23 cellular contexts compared by ENCODE assay signal in genomic region chr2:102461188-102461587, GRCh38. TPM values are rescaled to one million over a fixed set of nuclear protein-coding genes. Genes with fewer than 3 reads are reported as not detected.
DNase-seq lines count a peak whose midpoint lies in the region; ATAC-seq, FAIRE-seq and TF ChIP-seq lines count a peak whose summit lies in the region.
"Had no signal": no experiment of that assay in that cellular context is flagged by ENCODE, and none has a peak within 500 bp of the region (broad histone marks: within the 10 kb centered on the region; RNA-seq: fewer than 3 reads in every experiment).

No MANE protein-coding gene starts in this region.

- no peak overlapping the region for H3K27ac Mint-ChIP-seq in naive thymus-derived CD4-positive, alpha-beta T cell
- H3K27ac Mint-ChIP-seq in T-helper 17 cell = no peak overlapping the region
- H3K27ac Mint-ChIP-seq: CD4-positive, CD25-positive, alpha-beta regulatory T cell; CD8-positive, alpha-beta T cell; GM23338; H9 had no signal

- H3K27me3 ChIP-seq in bronchial epithelial cell (ENCODE audit: control insufficient read depth, insufficient read depth, low read length) (no peaks in the 10 kb centered on the region), esophagus muscularis mucosa (peaks cover 0 to 8% (median 0%) of the 10 kb centered on the region in 4 donors), upper lobe of right lung (no peaks in the 10 kb centered on the region)
- H3K27me3 ChIP-seq in naive thymus-derived CD4-positive, alpha-beta T cell (ENCODE audit: control insufficient read depth in 2 of 2, insufficient read depth in 2 of 2, low read length in 2 of 2) = no peaks in the 10 kb centered on the region

- H3K4me1 Mint-ChIP-seq in naive thymus-derived CD4-positive, alpha-beta T cell = no peaks in the 10 kb centered on the region
- H3K4me1 Mint-ChIP-seq in T-helper 17 cell = no peaks in the 10 kb centered on the region
- H3K4me1 Mint-ChIP-seq: CD4-positive, CD25-positive, alpha-beta regulatory T cell; GM23338; H9 had no signal

- H3K4me1 ChIP-seq in esophagus muscularis mucosa (no peaks in the 10 kb centered on the region), upper lobe of right lung (no peaks in the 10 kb centered on the region)
- H3K4me1 ChIP-seq in naive thymus-derived CD4-positive, alpha-beta T cell (ENCODE audit: control insufficient read depth in 2 of 2, insufficient read depth in 2 of 2, low read length in 2 of 2) = no peaks in the 10 kb centered on the region
- H3K4me1 ChIP-seq: Caco-2 had no signal

- peaks cover 0 to 6% (median 0%) of the 10 kb centered on the region in 4 donors for H3K9me3 ChIP-seq in esophagus muscularis mucosa
- H3K9me3 ChIP-seq in naive thymus-derived CD4-positive, alpha-beta T cell (ENCODE audit: control insufficient read depth in 2 of 3, low read length in 3 of 3) = peaks cover 0 to 6% (median 0%) of the 10 kb centered on the region in 3 experiments
- H3K9me3 ChIP-seq in upper lobe of right lung = no peaks in the 10 kb centered on the region
- no peaks in the 10 kb centered on the region for H3K9me3 ChIP-seq in T-helper 17 cell (ENCODE audit: control insufficient read depth, low read length, poor library complexity, severe bottlenecking)
- H3K9me3 ChIP-seq: Caco-2 had no signal

- TF ChIP-seq CTCF in bronchial epithelial cell (IDR thresholded peaks at IDR 0.05; ENCODE audit: insufficient read depth, low read length, severe bottlenecking) = no peak
- no peak for TF ChIP-seq CTCF in esophagus muscularis mucosa (IDR thresholded peaks at IDR 0.05)
- no peak for TF ChIP-seq CTCF in upper lobe of right lung (IDR thresholded peaks at IDR 0.05)

- ATAC-seq in naive thymus-derived CD4-positive, alpha-beta T cell = peak; percentile 18
- ATAC-seq in upper lobe of right lung = peak; percentile 37
- no peak for ATAC-seq in HG03196 (IDR thresholded peaks at IDR 0.05; ENCODE audit: unreplicated experiment)
- no peak for ATAC-seq in T-helper 17 cell
- ATAC-seq: CD8-positive, alpha-beta T cell; GM12878; GM23338; HCT116 had no signal

- H3K36me3 ChIP-seq in bronchial epithelial cell (ENCODE audit: control insufficient read depth, insufficient read depth, low read length) (no peaks in the 10 kb centered on the region), esophagus muscularis mucosa (no peaks in the 10 kb centered on the region), upper lobe of right lung (no peaks in the 10 kb centered on the region)
- no peaks in the 10 kb centered on the region for H3K36me3 ChIP-seq in naive thymus-derived CD4-positive, alpha-beta T cell (ENCODE audit: control insufficient read depth in 2 of 3, insufficient read depth in 3 of 3, low read length in 3 of 3)

- peaks cover 5 to 53% (median 9%) of the 10 kb centered on the region in 5 donors for H3K27me3 Mint-ChIP-seq in naive thymus-derived CD4-positive, alpha-beta T cell
- H3K27me3 Mint-ChIP-seq in T-helper 17 cell = peaks cover 23% of the 10 kb centered on the region

- no peak for TF ChIP-seq POLR2A in esophagus muscularis mucosa (IDR thresholded peaks at IDR 0.05; ENCODE audit: low read depth)

- DNase-seq in bronchial epithelial cell (ENCODE audit: low read depth) (no peak), esophagus muscularis mucosa (ENCODE audit: extremely low spot score) (peak; percentile 90), upper lobe of right lung (no peak), T-helper 17 cell (no peak)
- no peak for DNase-seq in naive thymus-derived CD4-positive, alpha-beta T cell
- DNase-seq in activated T-cell treated with anti-CD3 and anti-CD28 coated beads, Interleukin-2, amount 50 U/mL, for 48 hours = no peak
- DNase-seq: C1 segment of cervical spinal cord; Caco-2; CD4-positive, CD25-positive, alpha-beta regulatory T cell; CD8-positive, alpha-beta T cell; DMS153; DND-41; H9 had no signal

- peak; percentile 55 for FAIRE-seq in bronchial epithelial cell (lab: Jason Lieb, UNC)
- FAIRE-seq: G401.6, GM12878, GM19239 had no signal

- 80% methylated on average over 6 of the region's 6 CpGs for WGBS in esophagus muscularis mucosa

- H3K9me3 Mint-ChIP-seq in naive thymus-derived CD4-positive, alpha-beta T cell = peaks cover 0 to 11% (median 3%) of the 10 kb centered on the region in 11 donors
- H3K9me3 Mint-ChIP-seq: CD8-positive, alpha-beta T cell; GM23338 had no signal

- no peaks in the 10 kb centered on the region for H3K36me3 Mint-ChIP-seq in naive thymus-derived CD4-positive, alpha-beta T cell
- peaks cover 3% of the 10 kb centered on the region for H3K36me3 Mint-ChIP-seq in T-helper 17 cell (ENCODE audit: low read depth)
- H3K36me3 Mint-ChIP-seq: CD4-positive, CD25-positive, alpha-beta regulatory T cell; CD8-positive, alpha-beta T cell had no signal

- H3K4me3 ChIP-seq in bronchial epithelial cell (ENCODE audit: low read depth, low read length) (no peak overlapping the region), esophagus muscularis mucosa (no peak overlapping the region), upper lobe of right lung (no peak overlapping the region)
- no peak overlapping the region for H3K4me3 ChIP-seq in naive thymus-derived CD4-positive, alpha-beta T cell (ENCODE audit: low read length)
- H3K4me3 ChIP-seq: GM12878, GM23338 had no signal

- no peak for TF ChIP-seq EP300 in esophagus muscularis mucosa (IDR thresholded peaks at IDR 0.05)

- H3K27ac ChIP-seq in esophagus muscularis mucosa (replicated peaks in 1 of 4) = no peak overlapping the region
- no peak overlapping the region for H3K27ac ChIP-seq in naive thymus-derived CD4-positive, alpha-beta T cell (ENCODE audit: low read depth, low read length)
- H3K27ac ChIP-seq in upper lobe of right lung = no peak overlapping the region

- intact Hi-C loops in esophagus muscularis mucosa (cut with DNase I) = no loop called here
- intact Hi-C loops in naive thymus-derived CD4-positive, alpha-beta T cell (cut with micrococcal nuclease) = no loop called here
- intact Hi-C loops in upper lobe of right lung (cut with DNase I) = no loop called here

- CTCF ChIA-PET in naive thymus-derived CD4-positive, alpha-beta T cell (lab: Charles Lee) = no interaction called here

- POLR2A ChIA-PET in naive thymus-derived CD4-positive, alpha-beta T cell (lab: Charles Lee) = no interaction called here

- H3K4me3 Mint-ChIP-seq in naive thymus-derived CD4-positive, alpha-beta T cell = no peak overlapping the region
- H3K4me3 Mint-ChIP-seq in T-helper 17 cell = no peak overlapping the region
- H3K4me3 Mint-ChIP-seq: CD4-positive, CD25-positive, alpha-beta regulatory T cell; CD8-positive, alpha-beta T cell; GM23338; H9 had no signal

RNA-seq across cellular contexts. Expression of gene SLC9A4, which starts 11.8 kb away (rescaled TPM):
- total RNA-seq in bronchial epithelial cell = under 0.01 and 0.13 TPM in 2 replicates
- total RNA-seq in esophagus muscularis mucosa = not detected
- under 1 TPM; 0.05 to 0.15 (median 0.08) TPM for total RNA-seq in naive thymus-derived CD4-positive, alpha-beta T cell
- not detected for polyA plus RNA-seq in naive thymus-derived CD4-positive, alpha-beta T cell
- not detected for total RNA-seq in upper lobe of right lung
- under 1 TPM; 0.12 to 0.18 TPM for total RNA-seq in T-helper 17 cell
- total RNA-seq: CD4-positive, CD25-positive, alpha-beta regulatory T cell; CD8-positive, alpha-beta T cell; GM23338; H4; H9 had no signal
- polyA plus RNA-seq: BJ; CD4-positive, CD25-positive, alpha-beta regulatory T cell; GM12878; GM23338 had no signal

RNA-seq across cellular contexts. Expression of gene IL18RAP, which starts 38.2 kb away (rescaled TPM):
- total RNA-seq in bronchial epithelial cell (not detected in 2 replicates), esophagus muscularis mucosa (10 to 100 TPM in 1 of 4 donors, under 1 TPM in 3; 0.42 to 11.3 (median 0.58) TPM), upper lobe of right lung (4.9 TPM), T-helper 17 cell (1 to 10 TPM; 6.0 to 8.8 TPM)
- 10 to 100 TPM in 2 of 5 experiments, 1 to 10 TPM in 1, under 1 TPM in 1, not detected in 1; 0.30 to 17.1 (median 7.5) TPM for total RNA-seq in naive thymus-derived CD4-positive, alpha-beta T cell
- polyA plus RNA-seq in naive thymus-derived CD4-positive, alpha-beta T cell = not detected
- total RNA-seq: A172, A673, Caco-2, GM23338, H9 had no signal
- polyA plus RNA-seq: BJ, GM23338 had no signal

Comparison
In these comparisons a context has a peak if more than half of its experiments do, and no peak if none do; other contexts are left out.
1. ATAC-seq: peak in naive thymus-derived CD4-positive, alpha-beta T cell (single experiment) and upper lobe of right lung (single experiment); none in HG03196 (single experiment) and T-helper 17 cell (single experiment).